Comparison of ENCODE assay signal across 18 cellular contexts in genomic region chr10:72031706-72032105, GRCh38. TPM values are rescaled to one million over a fixed set of nuclear protein-coding genes. Genes with fewer than 3 reads are reported as not detected.
DNase-seq lines count a peak whose midpoint lies in the region; ATAC-seq, FAIRE-seq and TF ChIP-seq lines count a peak whose summit lies in the region.
"Had no signal": no experiment of that assay in that cellular context is flagged by ENCODE, and none has a peak within 500 bp of the region (broad histone marks: within the 10 kb centered on the region; RNA-seq: fewer than 3 reads in every experiment).

No MANE protein-coding gene starts in this region.

- no peak for TF ChIP-seq EP300 in K562 (IDR thresholded peaks at IDR 0.05; ENCODE audit: low read length)

- no peaks in the 10 kb centered on the region for H3K79me2 ChIP-seq in K562 (ENCODE audit: control insufficient read depth, insufficient read depth, low read length)
- H3K79me2 ChIP-seq in trophoblast cell (ENCODE audit: control insufficient read depth, insufficient read depth, low read length, poor library complexity), result peaks cover 7% of the 10 kb centered on the region

- TF ChIP-seq POLR2A in K562 (conservative IDR thresholded peaks at IDR 0.05) (no peak), uterus (IDR thresholded peaks at IDR 0.05) (no peak)

- no peaks in the 10 kb centered on the region for H3K36me3 ChIP-seq in right atrium auricular region
- no peaks in the 10 kb centered on the region for H3K36me3 ChIP-seq in K562 (ENCODE audit: control insufficient read depth, insufficient read depth, low read length)
- H3K36me3 ChIP-seq in trophoblast cell (ENCODE audit: control insufficient read depth in 1 of 2, insufficient read depth in 2 of 2, low read length in 2 of 2), result no peaks in the 10 kb centered on the region
- H3K36me3 ChIP-seq in uterus, result no peaks in the 10 kb centered on the region

- no peak overlapping the region for H3K14ac ChIP-seq in trophoblast cell (ENCODE audit: low read length)

- intact Hi-C loops in left ventricle myocardium superior (cut with micrococcal nuclease) (no loop called here), K562 (cut with micrococcal nuclease) (no loop called here), uterus (cut with DNase I; ENCODE audit: low total_unique reads) (no loop called here)

- no peak overlapping the region for H2AK5ac ChIP-seq in trophoblast cell (ENCODE audit: low read length)

- H3K9me1 ChIP-seq in K562 (ENCODE audit: control insufficient read depth, insufficient read depth, low read length), result no peaks in the 10 kb centered on the region

- no peak overlapping the region for H4K12ac ChIP-seq in trophoblast cell (ENCODE audit: low read depth, low read length)

- no peak overlapping the region for H3K4me3 ChIP-seq in right atrium auricular region
- no peak overlapping the region for H3K4me3 ChIP-seq in K562
- no peak overlapping the region for H3K4me3 ChIP-seq in trophoblast cell (ENCODE audit: low read depth, low read length)
- no peak overlapping the region for H3K4me3 ChIP-seq in uterus
- H3K4me3 ChIP-seq: GM23338 had no signal

- no peak overlapping the region for H3K9ac ChIP-seq in K562 (ENCODE audit: insufficient read depth in 1 of 2, low read depth in 2 of 2, low read length in 2 of 2)
- H3K9ac ChIP-seq in trophoblast cell (ENCODE audit: low read length), result no peak overlapping the region

- peak overlapping the region; percentile 73 to 76 for H3K27ac ChIP-seq in right atrium auricular region
- no peak overlapping the region for H3K27ac ChIP-seq in K562 (ENCODE audit: extremely low read depth, low read depth, low read length)
- no peak overlapping the region for H3K27ac ChIP-seq in trophoblast cell (ENCODE audit: low read depth, low read length)
- peak overlapping the region; percentile 80 to 89 for H3K27ac ChIP-seq in uterus

- BruUV-seq in K562 (replicated peaks; lab: Mats Ljungman, UMichigan), result no TSS peak

- H3K4me2 ChIP-seq in K562 (ENCODE audit: insufficient read depth, low read length), result no peak overlapping the region
- H3K4me2 ChIP-seq in trophoblast cell (ENCODE audit: low read length), result no peak overlapping the region
- H3K4me2 ChIP-seq: GM23338 had no signal

- H4K8ac ChIP-seq in trophoblast cell (ENCODE audit: low read depth, low read length), result no peak overlapping the region

- no peak overlapping the region for H2BK12ac ChIP-seq in trophoblast cell (ENCODE audit: low read length)

- H4K91ac ChIP-seq in trophoblast cell (ENCODE audit: low read depth, low read length), result peak overlapping the region; percentile 2

- no peak overlapping the region for H3K4ac ChIP-seq in trophoblast cell (ENCODE audit: low read depth, low read length)

- no peak overlapping the region for H2AFZ ChIP-seq in K562 (ENCODE audit: low read depth, low read length)
- H2AFZ ChIP-seq in trophoblast cell (ENCODE audit: insufficient read depth, low read length, poor library complexity), result no peak overlapping the region
- H2AFZ ChIP-seq: GM23338 had no signal

- CTCF ChIA-PET in K562 (lab: Yijun Ruan, JAX; ENCODE audit: low intra/inter-chr PET ratio), result no interaction called here

- no peak overlapping the region for H2BK120ac ChIP-seq in trophoblast cell (ENCODE audit: insufficient read depth, low read length, poor library complexity)

- WGBS in K562 (ENCODE audit: insufficient coverage, low coverage, missing lambda C conversion rate), result 14% methylated on average over 10 of the region's 10 CpGs
- no CpG with 5 or more reads among the region's 10 CpGs for WGBS in trophoblast cell (ENCODE audit: extremely low coverage, insufficient coverage, insufficient read length)

- TF ChIP-seq RAD21 in K562 (CRISPR knock-in tag; conservative IDR thresholded peaks at IDR 0.05 in 1 of 2, IDR thresholded peaks at IDR 0.05 in 1 of 2), result no peak

- no peak overlapping the region for H3K18ac ChIP-seq in trophoblast cell (ENCODE audit: low read length)

- no peaks in the 10 kb centered on the region for H3K27me3 ChIP-seq in right atrium auricular region
- H3K27me3 ChIP-seq in K562 (ENCODE audit: control insufficient read depth in 2 of 2, insufficient read depth in 2 of 2, low read length in 2 of 2), result peaks cover 32 to 58% of the 10 kb centered on the region in 2 experiments
- no peaks in the 10 kb centered on the region for H3K27me3 ChIP-seq in trophoblast cell (ENCODE audit: insufficient read depth, low read length)
- no peaks in the 10 kb centered on the region for H3K27me3 ChIP-seq in uterus

- H3K9me3 ChIP-seq in right atrium auricular region (no peaks in the 10 kb centered on the region), K562 (replicated peaks; ENCODE audit: control insufficient read depth, insufficient read depth, low read depth, low read length) (no peaks in the 10 kb centered on the region), trophoblast cell (ENCODE audit: insufficient read depth, low read depth, low read length) (peaks cover 2% of the 10 kb centered on the region), uterus (no peaks in the 10 kb centered on the region)

- H2BK5ac ChIP-seq in trophoblast cell (ENCODE audit: low read depth, low read length, poor library complexity), result no peak overlapping the region

- no peak for DNase-seq in right atrium auricular region (ENCODE audit: low spot score)
- DNase-seq in left ventricle myocardium superior, result no peak
- no peak for DNase-seq in K562 (ENCODE audit: extremely low read depth in 1 of 4, low spot score in 3 of 4)
- DNase-seq in trophoblast cell, result no peak
- DNase-seq in uterus, result no peak
- no peak for DNase-seq in OCI-M2 (lab: John Stamatoyannopoulos, UW; ENCODE audit: unreplicated experiment)
- DNase-seq in NCI-H1105 treated with DMSO at 0.1 percent for 48 hours (lab: John Stamatoyannopoulos, UW), result no peak
- DNase-seq: ACHN; C1 segment of cervical spinal cord; CD4-positive, alpha-beta T cell; DMS153; DMS79 treated with DMSO at 0.1 percent for 48 hours; EL; H7 had no signal

- POLR2A ChIA-PET in K562 (lab: Yijun Ruan, JAX), result interaction anchor here (1.3 to 1.9 kb wide), 3 partner anchors 8 to 290 kb away, joined by 4 to 10 read pairs (median 7); no protein-coding TSS in a partner anchor

- H3K4me1 ChIP-seq in right atrium auricular region (peaks cover 0 to 57% of the 10 kb centered on the region in 2 donors), K562 (replicated peaks in 1 of 2; ENCODE audit: control insufficient read depth in 2 of 2, insufficient read depth in 2 of 2, low read length in 2 of 2) (peaks cover 4 to 6% of the 10 kb centered on the region in 2 experiments; a peak in 3 of 5 replicates), trophoblast cell (ENCODE audit: control insufficient read depth in 1 of 2, insufficient read depth in 2 of 2, low read length in 2 of 2) (peaks cover 20 to 26% of the 10 kb centered on the region in 2 experiments), uterus (peaks cover 4 to 8% of the 10 kb centered on the region in 2 donors)

- no peaks in the 10 kb centered on the region for H4K20me1 ChIP-seq in K562 (replicated peaks; ENCODE audit: control insufficient read depth, insufficient read depth, low read length)

- peaks cover 21% of the 10 kb centered on the region for H3K79me1 ChIP-seq in trophoblast cell (ENCODE audit: low read length)

- ATAC-seq in left ventricle myocardium superior (no peak), K562 (no peak)

- H3K23ac ChIP-seq in trophoblast cell (ENCODE audit: low read length), result no peak overlapping the region

- in situ Hi-C loops in K562 (cut with MboI), result no loop called here

- no peak for TF ChIP-seq CTCF in right atrium auricular region (IDR thresholded peaks at IDR 0.05)
- TF ChIP-seq CTCF in K562 (IDR thresholded peaks at IDR 0.05 in 2 of 3, conservative IDR thresholded peaks at IDR 0.05 in 1 of 3; ENCODE audit: insufficient read depth in 2 of 3, low read depth in 1 of 3, low read length in 3 of 3), result no peak
- no peak for TF ChIP-seq CTCF in uterus (IDR thresholded peaks at IDR 0.05)

- FAIRE-seq in K562 (lab: Jason Lieb, UNC), result no peak
- FAIRE-seq: G401.6, GM12891 had no signal

TF ChIP-seq in K562, 482 proteins besides CTCF, POLR2A, EP300 and RAD21:
- TF ChIP-seq KDM4B (IDR thresholded peaks at IDR 0.05; ENCODE audit: borderline replicate concordance in 2 of 2, low read depth in 1 of 2), result no peak
- peak; percentile 21; the same call in 1 of the 2 replicates for TF ChIP-seq ZNF121 (CRISPR knock-in tag; conservative IDR thresholded peaks at IDR 0.05)

RNA-seq across cellular contexts. Expression of gene SPOCK2, which starts 56.6 kb away (rescaled TPM):
- total RNA-seq in right atrium auricular region (10 to 100 TPM; 19.3 to 19.8 TPM), left ventricle myocardium superior (12.7 TPM), K562 (2014; rRNA removed) (0.04 and 0.82 TPM in 2 replicates), K562 (2014; rRNA removed; fragmentation: Illumina TruSeq; extraction: Trizol) (0.11 and 0.38 TPM in 2 replicates), K562 (2015; rRNA removed; fragmentation: Illumina TruSeq; extraction: Trizol) (0.11 and 0.19 TPM in 2 replicates), K562 (2021) (0.63 and 0.86 TPM in 2 replicates), uterus (10 to 100 TPM in 1 of 4 donors, 1 to 10 TPM in 3; 1.8 to 18.7 (median 4.5) TPM)
- total RNA-seq in K562 (2011; cell fraction: chromatin; rRNA removed; ENCODE audit: low replicate concordance), result 0.46 and 1.2 TPM in 2 replicates
- total RNA-seq in K562 (2011; cell fraction: nucleolus; rRNA removed), result 0.67 and 0.79 TPM in 2 replicates
- 0.59 and 1.1 TPM in 2 replicates for total RNA-seq in K562 (2011; cell fraction: nucleoplasm; rRNA removed)
- polyA plus RNA-seq in K562 (2011; rRNA removed) (0.04 and 0.09 TPM in 2 replicates), K562 (2014; fragmentation: Illumina TruSeq; extraction: Trizol) (0.08 and 0.09 TPM in 2 replicates), K562 (2014; fragmentation: Nextera tagmentation; extraction: Ambion mirVana) (not detected), K562 (2014; rRNA removed) (0.12 and 0.52 TPM in 2 replicates)
- polyA plus RNA-seq in K562 (2011; cell fraction: cytosol; rRNA removed), result 0.04 and 0.31 TPM in 2 replicates
- 0.30 and 0.63 TPM in 2 replicates for polyA plus RNA-seq in K562 (2011; cell fraction: nucleus; rRNA removed)
- polyA plus RNA-seq in K562 (2012), result 0.17 and 0.46 TPM in 2 replicates
- 0.04 and 0.18 TPM in 2 replicates for polyA minus RNA-seq in K562 (2011; rRNA and poly(A)+ RNA removed)
- not detected in 2 replicates for polyA minus RNA-seq in K562 (2011; cell fraction: cytosol; rRNA and poly(A)+ RNA removed)
- 0.27 and 0.44 TPM in 2 replicates for polyA minus RNA-seq in K562 (2011; cell fraction: nucleus; rRNA and poly(A)+ RNA removed)
- 0.49 and 0.52 TPM in 2 replicates for polyA plus RNA-seq in trophoblast cell (2013)
- total RNA-seq: HT1080 had no signal

Comparison
In these comparisons a context has a peak if more than half of its experiments do, and no peak if none do; other contexts are left out.
1. H3K27ac ChIP-seq: peak in right atrium auricular region (2 of 2) and uterus (2 of 2); none in K562 (single experiment) and trophoblast cell (single experiment).